ENCODE assay signal across 8 cellular contexts in genomic region chr5:108748354-108749129, GRCh38. TPM values are rescaled to one million over a fixed set of nuclear protein-coding genes. Genes with fewer than 3 reads are reported as not detected.
DNase-seq lines count a peak whose midpoint lies in the region; ATAC-seq lines count a peak whose summit lies in the region.

No MANE protein-coding gene starts in this region.

- peaks cover 13% of the 10 kb centered on the region for H3K27me3 Mint-ChIP-seq in activated CD4-positive, alpha-beta T cell treated with anti-CD3 and anti-CD28 coated beads, Interleukin-2, amount 10 ng/mL, durations not matched to agents 7 days and 5 days

- peak overlapping the region; percentile 84 for H3K27ac Mint-ChIP-seq in activated CD4-positive, alpha-beta T cell treated with anti-CD3 and anti-CD28 coated beads, Interleukin-2, amount 10 ng/mL, durations not matched to agents 7 days and 5 days

- H3K4me3 ChIP-seq in BLaER1: peak overlapping the region; percentile 82

- POLR2A ChIA-PET in activated CD4-positive, alpha-beta T cell treated with anti-CD3 and anti-CD28 coated beads, Interleukin-2, amount 10 ng/mL, durations not matched to agents 7 days and 5 days (lab: Charles Lee): no interaction called here

- no peaks in the 10 kb centered on the region for H4K20me1 ChIP-seq in BLaER1

- peak overlapping the region; percentile 95 for H3K4me2 ChIP-seq in BLaER1

- peak; percentile 82 for DNase-seq in GM19238 (ENCODE audit: insufficient read length, low spot score)
- peak; percentile 90 for DNase-seq in NCI-H510A treated with DMSO at 0.1 percent for 48 hours (lab: John Stamatoyannopoulos, UW)
- DNase-seq in activated CD4-positive, alpha-beta T cell treated with anti-CD3 and anti-CD28 coated beads, Interleukin-2, amount 10 ng/mL, durations not matched to agents 7 days and 5 days: peak; percentile 97
- peak; percentile 91 for DNase-seq in cortex of kidney (lab: John Stamatoyannopoulos, UW)
- peak; percentile 99 for DNase-seq in left kidney (ENCODE audit: low read depth, low spot score)
- DNase-seq in stimulated activated CD4-positive, alpha-beta T cell treated with anti-CD3 and anti-CD28 coated beads, Interleukin-2, amount 100 ng/mL, for 24 hours: peak; percentile 96 to 97

- H3K4me3 Mint-ChIP-seq in activated CD4-positive, alpha-beta T cell treated with anti-CD3 and anti-CD28 coated beads, Interleukin-2, amount 10 ng/mL, durations not matched to agents 7 days and 5 days: peak overlapping the region; percentile 84

- no peaks in the 10 kb centered on the region for H3K9me3 ChIP-seq in BLaER1

- peak; percentile 96 for ATAC-seq in HG03442 (IDR thresholded peaks at IDR 0.05; ENCODE audit: unreplicated experiment)

- peaks cover 13% of the 10 kb centered on the region for H3K4me1 ChIP-seq in BLaER1

- H3K4me1 Mint-ChIP-seq in activated CD4-positive, alpha-beta T cell treated with anti-CD3 and anti-CD28 coated beads, Interleukin-2, amount 10 ng/mL, durations not matched to agents 7 days and 5 days: peaks cover 8% of the 10 kb centered on the region

- H3K27me3 ChIP-seq in BLaER1: no peaks in the 10 kb centered on the region

- peak overlapping the region; percentile 89 for H3K27ac ChIP-seq in BLaER1

- no peaks in the 10 kb centered on the region for H3K9me3 Mint-ChIP-seq in activated CD4-positive, alpha-beta T cell treated with anti-CD3 and anti-CD28 coated beads, Interleukin-2, amount 10 ng/mL, durations not matched to agents 7 days and 5 days

- CTCF ChIA-PET in activated CD4-positive, alpha-beta T cell treated with anti-CD3 and anti-CD28 coated beads, Interleukin-2, amount 10 ng/mL, durations not matched to agents 7 days and 5 days (lab: Charles Lee): no interaction called here

- peak overlapping the region; percentile 91 for H3K9ac ChIP-seq in BLaER1

- no peaks in the 10 kb centered on the region for H3K36me3 Mint-ChIP-seq in activated CD4-positive, alpha-beta T cell treated with anti-CD3 and anti-CD28 coated beads, Interleukin-2, amount 10 ng/mL, durations not matched to agents 7 days and 5 days (ENCODE audit: low read depth)

- H3K36me3 ChIP-seq in BLaER1: no peaks in the 10 kb centered on the region

RNA-seq across cellular contexts. Expression of gene FER, which starts 0.8 kb away (rescaled TPM):
- total RNA-seq in activated CD4-positive, alpha-beta T cell treated with anti-CD3 and anti-CD28 coated beads, Interleukin-2, amount 10 ng/mL, durations not matched to agents 7 days and 5 days: 1 to 10 TPM; 4.0 to 5.2 TPM

Comparison
In these comparisons a context has a peak if more than half of its experiments do, and no peak if none do; other contexts are left out.
1. Peak in every context shown above with its lines: DNase-seq, ATAC-seq, H3K4me3 ChIP-seq and H3K27ac ChIP-seq.